In the genomic region with DNA sequence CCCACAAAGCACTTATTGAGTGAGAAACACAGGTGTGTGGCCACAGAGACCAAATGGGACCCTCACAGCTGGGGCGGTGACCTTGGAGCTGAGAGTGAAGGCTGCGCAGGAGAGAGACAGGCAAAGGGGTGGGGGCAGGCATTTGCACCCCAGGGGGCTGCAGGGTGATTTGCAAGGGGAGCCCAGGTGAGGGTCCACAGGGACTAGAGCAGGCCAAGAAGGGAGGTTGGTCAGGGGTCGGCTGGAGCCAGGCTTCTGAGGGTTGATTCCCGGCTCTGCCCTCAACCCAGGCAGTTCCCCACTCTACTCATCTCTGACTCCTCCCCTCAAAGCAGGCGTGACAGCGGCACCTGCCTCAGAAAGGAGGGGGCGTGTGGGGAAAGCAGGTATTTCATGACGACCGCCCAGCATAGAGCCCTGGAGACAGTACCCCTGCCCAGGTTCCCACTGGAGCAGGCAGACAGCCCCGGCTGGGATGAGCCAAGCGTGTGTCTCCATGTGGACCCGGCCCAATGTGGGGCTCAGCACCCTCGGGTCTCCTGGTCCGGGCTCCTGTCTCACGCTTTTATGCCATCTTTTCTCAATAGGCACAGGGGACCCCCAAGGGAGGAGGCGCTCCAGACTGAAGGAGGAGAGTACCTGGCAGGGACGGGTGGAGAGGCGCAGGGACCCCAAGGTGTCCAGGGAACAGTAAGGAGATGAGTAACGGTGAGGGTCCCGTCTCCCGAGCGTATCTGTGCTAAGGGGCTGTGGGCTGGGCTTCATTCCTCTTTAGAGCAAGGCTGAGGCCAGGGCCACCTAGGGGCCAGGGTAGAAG, we compare ENCODE assay signal across 9 cellular contexts. TPM values are rescaled to one million over a fixed set of nuclear protein-coding genes. Genes with fewer than 3 reads are reported as not detected.
DNase-seq lines count a peak whose midpoint lies in the region; ATAC-seq, FAIRE-seq and TF ChIP-seq lines count a peak whose summit lies in the region.
"Had no signal": no experiment of that assay in that cellular context is flagged by ENCODE, and none has a peak within 500 bp of the region (broad histone marks: within the 10 kb centered on the region; RNA-seq: fewer than 3 reads in every experiment).

No MANE protein-coding gene starts in this region.

- peak overlapping the region; percentile 77 to 81; a peak in 5 of 6 replicates for H3K27ac ChIP-seq in A549
- peak overlapping the region; percentile 74 for H3K27ac ChIP-seq in HCT116 (ENCODE audit: low read depth, low read length)

- POLR2A ChIA-PET in A549 (lab: Yijun Ruan, JAX) = interaction anchor here (1.4 to 1.7 kb wide), 2 partner anchors 9 to 89 kb away, joined by 3 to 16 read pairs; no protein-coding TSS in a partner anchor
- POLR2A ChIA-PET in HCT116 (lab: Charles Lee) = interaction anchor here (1.4 to 1.5 kb wide), 3 partner anchors 14 to 59 kb away, joined by 5 to 9 read pairs (median 6); no protein-coding TSS in a partner anchor

- FAIRE-seq in A549 (lab: Jason Lieb, UNC) = no peak

- H3K9ac ChIP-seq in HCT116 (ENCODE audit: low read length) = peak overlapping the region; percentile 72

- peaks cover 24% of the 10 kb centered on the region for H3K4me1 ChIP-seq in A549
- H3K4me1 ChIP-seq in HCT116 (ENCODE audit: control insufficient read depth in 1 of 2, insufficient read depth in 2 of 2, low read length in 2 of 2) = peaks cover 23 to 64% of the 10 kb centered on the region in 2 experiments

- H3K9me3 Mint-ChIP-seq in brain = peaks cover 0 to 4% (median 0%) of the 10 kb centered on the region in 5 experiments
- no peaks in the 10 kb centered on the region for H3K9me3 Mint-ChIP-seq in nephron

- no peaks in the 10 kb centered on the region for H3K27me3 ChIP-seq in HCT116 (ENCODE audit: insufficient read depth, low read length)
- H3K27me3 ChIP-seq: hepatocyte had no signal

- no peaks in the 10 kb centered on the region for H3K9me3 ChIP-seq in A549
- no peaks in the 10 kb centered on the region for H3K9me3 ChIP-seq in HCT116 (ENCODE audit: control insufficient read depth in 1 of 2, insufficient read depth in 1 of 2, low read depth in 1 of 2, low read length in 2 of 2)

- H3K4me3 ChIP-seq in A549 (no peak overlapping the region), HCT116 (replicated peaks in 1 of 2; ENCODE audit: low read depth in 1 of 2, low read length in 2 of 2) (peak overlapping the region; percentile 45 to 61)
- H3K4me3 ChIP-seq: hepatocyte had no signal

- ATAC-seq in A549 (no peak), HCT116 (no peak), HG03097 (IDR thresholded peaks at IDR 0.05; ENCODE audit: low FRiP score, unreplicated experiment) (no peak)

- no peak overlapping the region for H2AFZ ChIP-seq in HCT116 (ENCODE audit: low read depth, low read length, poor library complexity, severe bottlenecking)
- H2AFZ ChIP-seq: hepatocyte had no signal

- H3K4me1 Mint-ChIP-seq in brain (peaks cover 47% of the 10 kb centered on the region), nephron (peaks cover 13% of the 10 kb centered on the region)

- peak overlapping the region; percentile 87 for H3K4me2 ChIP-seq in A549
- H3K4me2 ChIP-seq in HCT116 (ENCODE audit: low read length) = peak overlapping the region; percentile 98

- WGBS in A549 (ENCODE audit: missing lambda C conversion rate) = 82% methylated on average over 21 of the region's 22 CpGs

- peaks cover 9% of the 10 kb centered on the region for H3K27me3 Mint-ChIP-seq in brain
- H3K27me3 Mint-ChIP-seq in nephron (ENCODE audit: low read depth) = peaks cover 21% of the 10 kb centered on the region

- TF ChIP-seq RAD21 in A549 (conservative IDR thresholded peaks at IDR 0.05 in 1 of 2, IDR thresholded peaks at IDR 0.05 in 1 of 2) (no peak), HCT116 (IDR thresholded peaks at IDR 0.05; ENCODE audit: low read depth) (no peak)

- BruUV-seq in HCT116 (replicated peaks; lab: Mats Ljungman, UMichigan) = no TSS peak

- H3K36me3 ChIP-seq in HCT116 (ENCODE audit: control insufficient read depth in 1 of 2, insufficient read depth in 2 of 2, low read length in 2 of 2) = peaks cover 0 to 8% of the 10 kb centered on the region in 2 experiments; a peak in 1 of 4 replicates

- H3K36me3 Mint-ChIP-seq in brain (peaks cover 5% of the 10 kb centered on the region), nephron (ENCODE audit: low read depth) (peaks cover 4% of the 10 kb centered on the region)

- H3K79me2 ChIP-seq in HCT116 (ENCODE audit: insufficient read depth, low read length) = peaks cover 13% of the 10 kb centered on the region

- H3K9me2 ChIP-seq in HCT116 (ENCODE audit: insufficient read depth) = no peaks in the 10 kb centered on the region

- TF ChIP-seq EP300 in A549 (IDR thresholded peaks at IDR 0.05) = no peak

- no peaks in the 10 kb centered on the region for H4K20me1 ChIP-seq in HCT116 (ENCODE audit: insufficient read depth)

- intact Hi-C loops in HCT116 (cut with micrococcal nuclease) = loop anchor here (5.0 kb wide), 1 partner anchor 291 kb away; no protein-coding TSS in a partner anchor

- TF ChIP-seq CTCF in A549 (IDR thresholded peaks at IDR 0.05) = no peak
- no peak for TF ChIP-seq CTCF in HCT116 (IDR thresholded peaks at IDR 0.05 in 2 of 3, conservative IDR thresholded peaks at IDR 0.05 in 1 of 3; ENCODE audit: borderline replicate concordance in 1 of 3, insufficient read depth in 1 of 3, low read depth in 2 of 3, low read length in 2 of 3)
- no peak for TF ChIP-seq CTCF in brain (conservative IDR thresholded peaks at IDR 0.05)
- no peak for TF ChIP-seq CTCF in nephron (IDR thresholded peaks at IDR 0.05; ENCODE audit: unreplicated experiment in 3 of 3)

- TF ChIP-seq POLR2A in A549 (IDR thresholded peaks at IDR 0.05; ENCODE audit: low read length) (no peak), HCT116 (IDR thresholded peaks at IDR 0.05; ENCODE audit: borderline replicate concordance, extremely low read depth, insufficient read depth, insufficient read length) (no peak)

- H3K27ac Mint-ChIP-seq in brain (peak overlapping the region in 3 of 5 experiments; percentile 44 to 56 (median 50)), nephron (peak overlapping the region in 1 of 3 experiments; percentile 65)

- CTCF ChIA-PET in A549 (lab: Yijun Ruan, JAX) = interaction anchor here (0.7 to 10.3 kb wide), 22 partner anchors 11 to 383 kb away, joined by 3 to 311 read pairs (median 16); a partner anchor contains a TSS
- CTCF ChIA-PET in HCT116 (lab: Charles Lee) = interaction anchor here (1.2 to 2.3 kb wide), 5 partner anchors 15 to 315 kb away, joined by 3 to 10 read pairs (median 6); no protein-coding TSS in a partner anchor

- RAD21 ChIA-PET in HCT116 (lab: Charles Lee; ENCODE audit: low non-redundant PET in 1 of 2, low total read pairs in 2 of 2, uncharacterized antibody in 2 of 2, unreplicated experiment in 2 of 2) = no interaction called here

- peak overlapping the region; percentile 39 to 75 (median 64) for H3K4me3 Mint-ChIP-seq in brain
- H3K4me3 Mint-ChIP-seq in nephron = peak overlapping the region; percentile 52 to 59 (median 52)

- DNase-seq in A549 (ENCODE audit: low read depth in 1 of 2, low spot score in 1 of 2) (no peak), HCT116 (ENCODE audit: low read depth, low spot score) (no peak), NAMALWA (ENCODE audit: low spot score) (no peak), ecto neural progenitor cell (ENCODE audit: low spot score) (no peak), middle frontal gyrus (ENCODE audit: extremely low spot score, low spot score) (no peak)

TF ChIP-seq in A549, 52 proteins besides CTCF, POLR2A, EP300 and RAD21 (continues in another document):
- no peak for TF ChIP-seq EHMT2 (IDR thresholded peaks at IDR 0.05; ENCODE audit: low read depth)
- TF ChIP-seq MAFK (IDR thresholded peaks at IDR 0.05; ENCODE audit: partially characterized antibody) = no peak
- no peak for TF ChIP-seq HEYL (CRISPR knock-in tag; IDR thresholded peaks at IDR 0.05)
- no peak for TF ChIP-seq CEBPB (IDR thresholded peaks at IDR 0.05)
- no peak for TF ChIP-seq MYC (IDR thresholded peaks at IDR 0.05; ENCODE audit: borderline replicate concordance, low read length)
- TF ChIP-seq JUN (IDR thresholded peaks at IDR 0.05) = no peak
- TF ChIP-seq CHD2 (IDR thresholded peaks at IDR 0.05; ENCODE audit: low read length, partially characterized antibody) = no peak

TF ChIP-seq in HCT116, 20 proteins besides CTCF, POLR2A, EP300 and RAD21:
- TF ChIP-seq SIN3A (IDR thresholded peaks at IDR 0.05; ENCODE audit: low read depth) = no peak
TF ChIP-seq in HCT116: peak in this region for 0.

RNA-seq across cellular contexts. Expression of a gene that starts 3.1 kb away (rescaled TPM):
- 14.6 and 21.1 TPM in 2 replicates for polyA plus RNA-seq in A549 (2011; rRNA removed)
- 23.8 and 26.4 TPM in 2 replicates for polyA plus RNA-seq in A549 (2012; cell fraction: cytosol; rRNA removed)
- polyA plus RNA-seq in A549 (2012; cell fraction: nucleus; rRNA removed) = 24.0 and 25.2 TPM in 2 replicates
- 16.8 to 18.4 TPM (median 17.5 TPM) in 3 replicates for polyA plus RNA-seq in A549 (2017; fragmentation: RNase III; extraction: RNeasy Plus Mini Kit Qiagen cat#74134 plus additional on column Dnase treatment)
- polyA minus RNA-seq in A549 (2011; rRNA and poly(A)+ RNA removed) = 15.9 and 18.8 TPM in 2 replicates
- total RNA-seq in HCT116 (2021; ENCODE audit: unreplicated experiment) = 33.8 TPM
- 28.7 and 30.0 TPM in 2 replicates for polyA plus RNA-seq in HCT116 (2012)
- polyA plus RNA-seq in brain (ENCODE audit: insufficient read depth, low read depth, low replicate concordance) = 11.8 TPM

RNA-seq across cellular contexts. Expression of a gene that starts 11.5 kb away (rescaled TPM):
- polyA plus RNA-seq in A549 (2011; rRNA removed) (15.9 and 16.1 TPM in 2 replicates), A549 (2017; fragmentation: RNase III; extraction: RNeasy Plus Mini Kit Qiagen cat#74134 plus additional on column Dnase treatment) (33.7 to 36.7 TPM (median 35.6 TPM) in 3 replicates), brain (ENCODE audit: insufficient read depth, low read depth, low replicate concordance) (37.0 TPM)
- 37.8 and 39.1 TPM in 2 replicates for polyA plus RNA-seq in A549 (2012; cell fraction: cytosol; rRNA removed)
- polyA plus RNA-seq in A549 (2012; cell fraction: nucleus; rRNA removed) = 58.1 and 61.4 TPM in 2 replicates
- 17.2 and 17.6 TPM in 2 replicates for polyA minus RNA-seq in A549 (2011; rRNA and poly(A)+ RNA removed)
- 73.6 TPM for total RNA-seq in HCT116 (2021; ENCODE audit: unreplicated experiment)
- polyA plus RNA-seq in HCT116 (2012) = 59.4 and 59.5 TPM in 2 replicates

RNA-seq across cellular contexts. Expression of a gene that starts 23.7 kb away (rescaled TPM):
- polyA plus RNA-seq in A549 (2011; rRNA removed) (0.26 and 0.41 TPM in 2 replicates), A549 (2017; fragmentation: RNase III; extraction: RNeasy Plus Mini Kit Qiagen cat#74134 plus additional on column Dnase treatment) (0.42 to 0.54 TPM (median 0.49 TPM) in 3 replicates), brain (ENCODE audit: insufficient read depth, low read depth, low replicate concordance) (17.5 TPM)
- 0.62 and 0.67 TPM in 2 replicates for polyA plus RNA-seq in A549 (2012; cell fraction: cytosol; rRNA removed)
- polyA plus RNA-seq in A549 (2012; cell fraction: nucleus; rRNA removed) = 2.1 and 2.5 TPM in 2 replicates
- polyA minus RNA-seq in A549 (2011; rRNA and poly(A)+ RNA removed) = 0.29 TPM in 1 of 2 replicates, not detected in the other
- total RNA-seq in HCT116 (2021; ENCODE audit: unreplicated experiment) = 29.7 TPM
- polyA plus RNA-seq in HCT116 (2012) = 15.9 and 20.7 TPM in 2 replicates
